9 cellular contexts compared by ENCODE assay signal in the genomic region with DNA sequence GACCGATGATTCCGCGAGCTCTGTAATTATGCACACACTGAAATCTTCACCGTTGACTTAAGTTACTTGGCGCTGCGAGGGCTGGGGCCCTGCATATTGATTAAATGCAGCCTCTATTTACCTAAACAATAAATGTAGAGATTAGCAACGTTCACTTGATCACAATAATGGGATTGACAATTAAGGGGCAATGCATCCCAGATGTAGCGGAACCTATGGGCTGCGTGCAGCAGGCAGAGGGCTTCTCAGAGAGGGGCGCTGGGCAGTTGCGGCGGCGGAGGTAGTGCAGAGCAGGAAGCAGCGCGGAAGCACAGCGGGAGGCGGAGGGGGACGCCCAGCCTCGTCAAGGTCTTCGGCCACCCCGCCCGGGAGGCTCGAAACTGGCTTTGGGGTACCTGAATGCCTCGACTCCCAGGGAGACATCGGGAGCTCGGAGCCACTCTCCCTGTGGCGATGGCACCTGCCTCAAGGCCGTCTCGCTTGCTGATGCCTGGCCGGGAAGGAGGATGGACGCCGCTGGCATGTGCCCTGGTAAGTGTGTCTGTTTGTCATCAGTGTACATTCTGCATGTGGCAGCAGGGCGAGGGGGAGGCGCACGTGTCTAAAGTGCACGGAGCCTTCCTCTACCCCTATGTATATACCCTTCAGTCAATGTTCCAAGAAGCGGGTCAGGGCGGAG. TPM values are rescaled to one million over a fixed set of nuclear protein-coding genes. Genes with fewer than 3 reads are reported as not detected.
DNase-seq lines count a peak whose midpoint lies in the region; ATAC-seq and TF ChIP-seq lines count a peak whose summit lies in the region.
"Had no signal": no experiment of that assay in that cellular context is flagged by ENCODE, and none has a peak within 500 bp of the region (broad histone marks: within the 10 kb centered on the region; RNA-seq: fewer than 3 reads in every experiment).

No MANE protein-coding gene starts in this region.

- peak overlapping the region; percentile 60 for H3K27ac Mint-ChIP-seq in T-helper 1 cell treated with Interleukin-12 subunit alpha and Interleukin-12 subunit beta and Interleukin-4 antibody, amounts not matched to agents 30 μg/mL and 1 μg/mL, for 36 hours

- 6 to 10% (median 6%) methylated on average over 31 to 38 of the region's 38 CpGs for WGBS in stomach, 5 donors

- H3K4me1 Mint-ChIP-seq in T-helper 1 cell treated with Interleukin-12 subunit alpha and Interleukin-12 subunit beta and Interleukin-4 antibody, amounts not matched to agents 30 μg/mL and 1 μg/mL, for 36 hours (ENCODE audit: low read depth): peaks cover 18% of the 10 kb centered on the region

- TF ChIP-seq CTCF in stomach (IDR thresholded peaks at IDR 0.05): no peak

- H3K9ac ChIP-seq in iPS-18a (ENCODE audit: low read length): no peak overlapping the region

- intact Hi-C loops in stomach (cut with DNase I; ENCODE audit: low total_unique reads): no loop called here

- DNase-seq in T-helper 1 cell: no peak
- peak; percentile 14 for DNase-seq in activated gamma-delta T cell (lab: John Stamatoyannopoulos, UW)
- DNase-seq in stomach: no peak
- no peak for DNase-seq in dermis blood vessel endothelial cell
- DNase-seq: DND-41 had no signal

- peaks cover 83% of the 10 kb centered on the region for H3K27me3 ChIP-seq in iPS-18a (ENCODE audit: control insufficient read depth, insufficient read depth, low read length)
- H3K27me3 ChIP-seq in stomach: peaks cover 43 to 100% (median 74%) of the 10 kb centered on the region in 3 donors

- TF ChIP-seq EP300 in stomach (IDR thresholded peaks at IDR 0.05): no peak

- ATAC-seq in GM19452 (IDR thresholded peaks at IDR 0.05; ENCODE audit: unreplicated experiment) (no peak), GM18868 (IDR thresholded peaks at IDR 0.05; ENCODE audit: unreplicated experiment) (no peak)

- no peak for TF ChIP-seq POLR2A in stomach (IDR thresholded peaks at IDR 0.05)

- H3K4me3 Mint-ChIP-seq in T-helper 1 cell treated with Interleukin-12 subunit alpha and Interleukin-12 subunit beta and Interleukin-4 antibody, amounts not matched to agents 30 μg/mL and 1 μg/mL, for 36 hours: peak overlapping the region; percentile 67

- H3K9me3 Mint-ChIP-seq in T-helper 1 cell treated with Interleukin-12 subunit alpha and Interleukin-12 subunit beta and Interleukin-4 antibody, amounts not matched to agents 30 μg/mL and 1 μg/mL, for 36 hours: no peaks in the 10 kb centered on the region

- H3K27ac ChIP-seq in iPS-18a (ENCODE audit: low read length) (no peak overlapping the region), stomach (no peak overlapping the region)

- peaks cover 22% of the 10 kb centered on the region for H3K4me1 ChIP-seq in iPS-18a (ENCODE audit: control insufficient read depth, low read depth, low read length)
- H3K4me1 ChIP-seq in stomach: peaks cover 15 to 35% (median 28%) of the 10 kb centered on the region in 4 donors

- H3K27me3 Mint-ChIP-seq in T-helper 1 cell treated with Interleukin-12 subunit alpha and Interleukin-12 subunit beta and Interleukin-4 antibody, amounts not matched to agents 30 μg/mL and 1 μg/mL, for 36 hours (ENCODE audit: low read depth): peaks cover 92% of the 10 kb centered on the region

- H3K9me3 ChIP-seq in iPS-18a (ENCODE audit: control insufficient read depth, low read depth, low read length) (no peaks in the 10 kb centered on the region), stomach (peaks cover 0 to 9% (median 0%) of the 10 kb centered on the region in 4 donors)

- H3K36me3 ChIP-seq in iPS-18a (ENCODE audit: control insufficient read depth, low read depth, low read length) (no peaks in the 10 kb centered on the region), stomach (no peaks in the 10 kb centered on the region)

- peaks cover 2% of the 10 kb centered on the region for H3K36me3 Mint-ChIP-seq in T-helper 1 cell treated with Interleukin-12 subunit alpha and Interleukin-12 subunit beta and Interleukin-4 antibody, amounts not matched to agents 30 μg/mL and 1 μg/mL, for 36 hours (ENCODE audit: low read depth)

- peak overlapping the region; percentile 55 for H3K4me3 ChIP-seq in iPS-18a (ENCODE audit: low read length)
- H3K4me3 ChIP-seq in stomach: peak overlapping the region; percentile 33 to 52 (median 46)

RNA-seq across cellular contexts. Expression of a gene that starts 7.7 kb away (rescaled TPM):
- total RNA-seq in stomach (not detected), dermis blood vessel endothelial cell (not detected in 2 replicates)
- not detected for polyA plus RNA-seq in stomach
